ENCODE assay signal across 8 cellular contexts in the genomic region with DNA sequence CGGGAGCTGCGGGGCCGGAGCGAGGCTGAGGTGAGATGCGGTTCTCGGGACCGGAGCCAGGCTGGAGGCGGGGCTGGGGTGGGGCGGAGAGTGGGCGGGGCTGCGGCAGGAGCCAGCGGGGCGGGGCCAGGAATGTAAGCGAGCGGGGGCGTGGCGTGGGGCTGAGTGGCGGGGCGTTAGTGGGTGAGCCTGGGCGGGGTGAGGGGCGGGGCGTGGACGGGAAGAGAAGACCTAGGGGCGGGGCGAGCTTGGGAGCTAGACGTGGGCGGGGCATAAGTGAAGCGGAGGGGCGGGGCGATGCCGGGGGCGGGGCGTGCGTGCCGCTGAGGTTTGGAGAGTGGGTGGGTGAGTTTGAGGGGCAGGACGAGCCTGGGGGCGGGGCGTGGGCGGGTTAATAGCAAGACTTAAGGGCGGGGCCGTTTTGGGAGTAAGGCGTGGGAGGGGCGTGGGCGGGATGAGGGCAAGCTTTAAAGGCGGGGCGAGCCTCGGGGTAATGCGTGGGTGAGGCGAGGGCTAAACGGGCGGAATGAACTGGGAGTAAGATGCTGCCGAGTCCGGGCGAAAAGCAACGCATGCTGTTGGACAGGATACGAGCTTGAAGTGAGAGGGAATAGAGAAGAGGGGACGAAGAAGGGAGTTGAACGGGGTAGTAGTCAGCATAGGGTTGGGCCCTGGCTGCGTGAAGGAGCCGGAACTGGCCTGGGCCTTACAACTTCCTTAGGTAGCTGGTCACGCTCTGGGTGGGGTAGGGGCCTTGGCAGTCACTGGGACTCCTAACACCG. TPM values are rescaled to one million over a fixed set of nuclear protein-coding genes. Genes with fewer than 3 reads are reported as not detected.
DNase-seq lines count a peak whose midpoint lies in the region; ATAC-seq and TF ChIP-seq lines count a peak whose summit lies in the region.

No MANE protein-coding gene starts in this region.

- H2BK5ac ChIP-seq in IMR-90 (ENCODE audit: low read depth, low read length, poor library complexity, severe bottlenecking) = peak overlapping the region; percentile 91

- H3K4me2 ChIP-seq in IMR-90 (ENCODE audit: low read depth, low read length) = peak overlapping the region; percentile 93

- 1% methylated on average over 22 of the region's 62 CpGs; no CpG with 5 or more reads in 1 of the 2 experiments for WGBS in IMR-90 (ENCODE audit: extremely low coverage in 2 of 2, insufficient read length in 1 of 2), 2 experiments

- peak overlapping the region; percentile 82 for H4K91ac ChIP-seq in IMR-90 (ENCODE audit: insufficient read depth, low read depth, low read length)

- peak overlapping the region; percentile 43; the same call in 1 of the 2 replicates for H3K56ac ChIP-seq in IMR-90 (ENCODE audit: extremely low read depth, insufficient read depth, low read length)

- peak overlapping the region; percentile 1 to 94; a peak in 2 of 4 replicates for H4K8ac ChIP-seq in IMR-90 (ENCODE audit: low read depth in 2 of 2, low read length in 2 of 2)

- intact Hi-C loops in IMR-90 (cut with micrococcal nuclease) = no loop called here

- no peak for TF ChIP-seq RAD21 in IMR-90 (IDR thresholded peaks at IDR 0.05; ENCODE audit: low read length)

- H4K20me1 ChIP-seq in IMR-90 (ENCODE audit: insufficient read depth, low read length) = peaks cover 11% of the 10 kb centered on the region

- peak overlapping the region; percentile 99 for H2AK9ac ChIP-seq in IMR-90 (replicated peaks; ENCODE audit: low read depth, low read length, poor library complexity)

- H3K23ac ChIP-seq in IMR-90 (ENCODE audit: low read depth, low read length) = peak overlapping the region; percentile 98

- H3K14ac ChIP-seq in IMR-90 (replicated peaks; ENCODE audit: low read depth, low read length) = peak overlapping the region; percentile 99

- H3K9ac ChIP-seq in IMR-90 (ENCODE audit: low read depth, low read length) (peak overlapping the region; percentile 80), mucosa of stomach (ENCODE audit: low read length) (peak overlapping the region; percentile 64)

- peak overlapping the region; percentile 92 for H3K4me3 ChIP-seq in IMR-90 (ENCODE audit: insufficient read depth, low read depth, low read length)
- H3K4me3 ChIP-seq in epithelial cell of proximal tubule (ENCODE audit: low read depth, low read length) = peak overlapping the region; percentile 89
- H3K4me3 ChIP-seq in mucosa of stomach (ENCODE audit: low read length) = peak overlapping the region; percentile 72

- CTCF ChIA-PET in IMR-90 (lab: Yijun Ruan, JAX) = interaction anchor here (1.0 to 1.7 kb wide), 4 partner anchors 9 to 26 kb away, joined by 3 to 6 read pairs (median 5); partner anchors contain the start of gene MAP2K7

- H3K27ac ChIP-seq in IMR-90 (ENCODE audit: insufficient read depth, low read length) = peak overlapping the region; percentile 84

- H3K27me3 ChIP-seq in IMR-90 (ENCODE audit: control insufficient read depth, insufficient read depth, low read length) (peaks cover 6% of the 10 kb centered on the region), mucosa of stomach (ENCODE audit: control insufficient read depth, insufficient read depth, low read length) (peaks cover 40% of the 10 kb centered on the region)

- TF ChIP-seq CTCF in IMR-90 (conservative IDR thresholded peaks at IDR 0.05; ENCODE audit: low read depth, low read length) = no peak
- TF ChIP-seq CTCF in epithelial cell of proximal tubule (conservative IDR thresholded peaks at IDR 0.05; ENCODE audit: low read depth, low read length) = no peak

- peak overlapping the region; percentile 100 for H2AFZ ChIP-seq in IMR-90 (replicated peaks; ENCODE audit: low read length, poor library complexity)

- H3K9me3 ChIP-seq in IMR-90 (ENCODE audit: control insufficient read depth, insufficient read depth, low read length) (no peaks in the 10 kb centered on the region), mucosa of stomach (ENCODE audit: control insufficient read depth, low read length) (no peaks in the 10 kb centered on the region)

- peak overlapping the region; percentile 97 for H3K4ac ChIP-seq in IMR-90 (ENCODE audit: low read depth, low read length)

- H2BK15ac ChIP-seq in IMR-90 (ENCODE audit: low read depth, low read length) = no peak overlapping the region

- BruUV-seq in IMR-90 (replicated peaks; lab: Mats Ljungman, UMichigan) = no TSS peak

- peaks cover 0 to 19% of the 10 kb centered on the region in 2 experiments; a peak in 2 of 4 replicates for H3K79me1 ChIP-seq in IMR-90 (ENCODE audit: low read depth in 1 of 2, low read length in 2 of 2)

- ATAC-seq in GM21390 (IDR thresholded peaks at IDR 0.05; ENCODE audit: unreplicated experiment) = peak; percentile 31
- ATAC-seq in IMR-90 (ENCODE audit: low read depth) = peak; percentile 75

- peak; percentile 51; the same call in 1 of the 2 replicates for TF ChIP-seq POLR2A in IMR-90 (IDR thresholded peaks at IDR 0.05; ENCODE audit: low read depth, low read length)

- peak overlapping the region; percentile 68; the same call in 1 of the 2 replicates for H4K5ac ChIP-seq in IMR-90 (ENCODE audit: low read depth, low read length)

- peak overlapping the region; percentile 95 for H2AK5ac ChIP-seq in IMR-90 (ENCODE audit: low read depth, low read length)

- no peak overlapping the region; the same call in 1 of the 2 replicates for H2BK120ac ChIP-seq in IMR-90 (ENCODE audit: low read depth, low read length)

- in situ Hi-C loops in Caki2 (cut with HindIII; ENCODE audit: low pct_unique_long_range_greater_than_20kb, low sequenced_read_pairs) (no loop called here), IMR-90 (cut with MboI; ENCODE audit: low sequenced_read_pairs) (no loop called here)

- H2BK20ac ChIP-seq in IMR-90 (ENCODE audit: low read depth, low read length) = no peak overlapping the region

- DNase-seq in Caki2 (ENCODE audit: low read depth) (peak; percentile 62), IMR-90 (peak; percentile 94), OCI-M1 (lab: John Stamatoyannopoulos, UW) (peak; percentile 99), activated T-cell treated with anti-CD3 and anti-CD28 coated beads for 48 hours (ENCODE audit: low read depth) (peak; percentile 97), epithelial cell of proximal tubule (ENCODE audit: low read depth) (no peak)
- DNase-seq in stimulated activated CD8-positive, alpha-beta memory T cell treated with anti-CD3 and anti-CD28 coated beads, Interleukin-4, amount 100 ng/mL, for 4 hours (ENCODE audit: low read depth in 2 of 2, low spot score in 1 of 2) = peak; percentile 99 to 100

- H3K4me1 ChIP-seq in IMR-90 (ENCODE audit: control insufficient read depth, insufficient read depth, low read length) (peaks cover 20% of the 10 kb centered on the region), mucosa of stomach (ENCODE audit: control insufficient read depth, insufficient read depth, low read length) (peaks cover 32% of the 10 kb centered on the region)

- H3K18ac ChIP-seq in IMR-90 (ENCODE audit: low read depth, low read length) = peak overlapping the region; percentile 29; the same call in 1 of the 2 replicates

- H3K36me3 ChIP-seq in IMR-90 (ENCODE audit: control insufficient read depth, insufficient read depth, low read length) (peaks cover 7% of the 10 kb centered on the region; the same call in 1 of the 2 replicates), mucosa of stomach (ENCODE audit: control insufficient read depth, insufficient read depth, low read length) (no peaks in the 10 kb centered on the region)

- dilution Hi-C loops in IMR-90 (cut with HindIII; ENCODE audit: low sequenced_read_pairs, unreplicated experiment) = no loop called here

- H3K9me1 ChIP-seq in IMR-90 (ENCODE audit: insufficient read depth, low read length) = peaks cover 9% of the 10 kb centered on the region

- POLR2A ChIA-PET in IMR-90 (lab: Charles Lee; ENCODE audit: unreplicated experiment) = interaction anchor here (0.5 to 1.7 kb wide), 4 partner anchors 12 to 1914 kb away, joined by 3 to 18 read pairs (median 4); partner anchors contain the start of genes MAP2K7 and PIN1

TF ChIP-seq in IMR-90, 13 proteins besides CTCF, POLR2A, EP300 and RAD21 (continues in another document):
- TF ChIP-seq MAFK (IDR thresholded peaks at IDR 0.05; ENCODE audit: low read depth, low read length) = no peak
- TF ChIP-seq MXI1 (IDR thresholded peaks at IDR 0.05; ENCODE audit: borderline replicate concordance, low read depth, low read length) = 0 out of 2 replicates have a peak, but pooled peaks have one; percentile 15

RNA-seq across cellular contexts. Expression of gene SNAPC2, which starts 0.6 kb away (rescaled TPM):
- total RNA-seq in Caki2 (2014; rRNA removed; shearing (Covaris generic); ENCODE audit: low replicate concordance) = 18.8 and 19.2 TPM in 2 replicates
- total RNA-seq in IMR-90 (2012; rRNA removed) (12.5 TPM in 2 replicates), epithelial cell of proximal tubule (29.1 and 34.2 TPM in 2 replicates)
- polyA plus RNA-seq in IMR-90 (2012; rRNA removed) = 29.2 and 34.9 TPM in 2 replicates
- 25.5 and 35.6 TPM in 2 replicates for polyA plus RNA-seq in IMR-90 (2012; cell fraction: cytosol; rRNA removed)
- polyA plus RNA-seq in IMR-90 (2012; cell fraction: nucleus; rRNA removed; ENCODE audit: low replicate concordance) = 14.1 and 27.5 TPM in 2 replicates

RNA-seq across cellular contexts. Expression of gene CTXN1, which starts 5.2 kb away (rescaled TPM):
- total RNA-seq in Caki2 (2014; rRNA removed; shearing (Covaris generic); ENCODE audit: low replicate concordance) = 2.0 and 11.1 TPM in 2 replicates
- total RNA-seq in IMR-90 (2012; rRNA removed) (0.36 and 0.56 TPM in 2 replicates), epithelial cell of proximal tubule (12.4 and 42.8 TPM in 2 replicates)
- polyA plus RNA-seq in IMR-90 (2012; rRNA removed) = 7.4 and 12.8 TPM in 2 replicates
- polyA plus RNA-seq in IMR-90 (2012; cell fraction: cytosol; rRNA removed) = 8.1 and 17.5 TPM in 2 replicates
- polyA plus RNA-seq in IMR-90 (2012; cell fraction: nucleus; rRNA removed; ENCODE audit: low replicate concordance) = 3.9 and 11.2 TPM in 2 replicates

RNA-seq across cellular contexts. Expression of gene TGFBR3L, which starts 6.1 kb away (rescaled TPM):
- not detected in 2 replicates for total RNA-seq in Caki2 (2014; rRNA removed; shearing (Covaris generic); ENCODE audit: low replicate concordance)
- total RNA-seq in IMR-90 (2012; rRNA removed) (not detected in 2 replicates), epithelial cell of proximal tubule (1.6 and 16.8 TPM in 2 replicates)
- 0.94 and 2.2 TPM in 2 replicates for polyA plus RNA-seq in IMR-90 (2012; rRNA removed)
- 3.5 and 4.4 TPM in 2 replicates for polyA plus RNA-seq in IMR-90 (2012; cell fraction: cytosol; rRNA removed)
- polyA plus RNA-seq in IMR-90 (2012; cell fraction: nucleus; rRNA removed; ENCODE audit: low replicate concordance) = 1.9 and 3.1 TPM in 2 replicates

RNA-seq across cellular contexts. Expression of gene MAP2K7, which starts 17.0 kb away (rescaled TPM):
- 5.0 and 8.6 TPM in 2 replicates for total RNA-seq in Caki2 (2014; rRNA removed; shearing (Covaris generic); ENCODE audit: low replicate concordance)
- total RNA-seq in IMR-90 (2012; rRNA removed) = 3.9 and 4.1 TPM in 2 replicates
- 15.6 TPM in 2 replicates for polyA plus RNA-seq in IMR-90 (2012; rRNA removed)
- 4.4 and 11.5 TPM in 2 replicates for polyA plus RNA-seq in IMR-90 (2012; cell fraction: cytosol; rRNA removed)
- polyA plus RNA-seq in IMR-90 (2012; cell fraction: nucleus; rRNA removed; ENCODE audit: low replicate concordance) = 49.0 and 68.0 TPM in 2 replicates
- total RNA-seq in epithelial cell of proximal tubule = 7.6 and 14.6 TPM in 2 replicates

RNA-seq across cellular contexts. Expression of gene TIMM44, which starts 22.8 kb away (rescaled TPM):
- total RNA-seq in Caki2 (2014; rRNA removed; shearing (Covaris generic); ENCODE audit: low replicate concordance) = 19.4 and 58.8 TPM in 2 replicates
- total RNA-seq in IMR-90 (2012; rRNA removed) (37.6 and 43.0 TPM in 2 replicates), epithelial cell of proximal tubule (39.0 and 108 TPM in 2 replicates)
- 52.3 and 65.3 TPM in 2 replicates for polyA plus RNA-seq in IMR-90 (2012; rRNA removed)
- 34.9 and 59.4 TPM in 2 replicates for polyA plus RNA-seq in IMR-90 (2012; cell fraction: cytosol; rRNA removed)
- 92.3 and 186 TPM in 2 replicates for polyA plus RNA-seq in IMR-90 (2012; cell fraction: nucleus; rRNA removed; ENCODE audit: low replicate concordance)
